In the genomic region with DNA sequence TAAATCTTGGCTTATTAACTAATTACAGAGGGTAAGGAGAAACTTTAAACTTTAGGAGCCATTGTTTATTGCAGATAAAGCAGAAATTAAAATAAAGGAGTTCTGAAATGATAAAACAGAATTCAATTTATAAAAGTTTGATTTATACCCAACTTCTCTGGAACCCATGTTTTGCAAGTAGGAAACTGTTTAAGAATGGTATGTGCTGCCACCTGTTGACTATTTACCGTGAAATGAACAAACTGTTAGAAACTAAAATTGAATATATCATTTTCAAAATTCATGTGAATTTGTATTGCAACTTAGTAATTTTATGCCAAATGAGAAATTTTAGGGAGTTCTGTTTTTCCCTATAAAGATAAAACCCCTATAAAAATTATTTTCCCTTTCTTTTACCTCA, we compare ENCODE assay signal across 13 cellular contexts. TPM values are rescaled to one million over a fixed set of nuclear protein-coding genes. Genes with fewer than 3 reads are reported as not detected.
DNase-seq lines count a peak whose midpoint lies in the region; ATAC-seq, FAIRE-seq and TF ChIP-seq lines count a peak whose summit lies in the region.
"Had no signal": no experiment of that assay in that cellular context is flagged by ENCODE, and none has a peak within 500 bp of the region (broad histone marks: within the 10 kb centered on the region; RNA-seq: fewer than 3 reads in every experiment).

No MANE protein-coding gene starts in this region.

- no peaks in the 10 kb centered on the region for H3K27me3 ChIP-seq in KMS-11 (ENCODE audit: insufficient read depth, low read depth)
- no peaks in the 10 kb centered on the region for H3K27me3 ChIP-seq in bronchial epithelial cell (ENCODE audit: control insufficient read depth, insufficient read depth, low read length)
- no peaks in the 10 kb centered on the region for H3K27me3 ChIP-seq in lower lobe of right lung (ENCODE audit: low read depth)

- H3K9me3 ChIP-seq in lower lobe of right lung: no peaks in the 10 kb centered on the region

- H3K79me2 ChIP-seq in KMS-11 (ENCODE audit: insufficient read depth, low read depth): no peaks in the 10 kb centered on the region

- no peak for ATAC-seq in lower lobe of right lung
- no peak for ATAC-seq in GM18873 (IDR thresholded peaks at IDR 0.05; ENCODE audit: low FRiP score, unreplicated experiment)
- no peak for ATAC-seq in HG03159 (IDR thresholded peaks at IDR 0.05; ENCODE audit: unreplicated experiment)
- ATAC-seq: effector memory CD8-positive, alpha-beta T cell had no signal

- no peak overlapping the region for H3K9ac ChIP-seq in KMS-11

- no peak for TF ChIP-seq POLR2A in GM12892 (IDR thresholded peaks at IDR 0.05; ENCODE audit: low read depth, low read length)

- intact Hi-C loops in lower lobe of right lung (cut with DNase I): no loop called here

- H3K36me3 ChIP-seq in KMS-11 (ENCODE audit: insufficient read depth) (no peaks in the 10 kb centered on the region), bronchial epithelial cell (ENCODE audit: control insufficient read depth, insufficient read depth, low read length) (no peaks in the 10 kb centered on the region), lower lobe of right lung (no peaks in the 10 kb centered on the region)

- no peaks in the 10 kb centered on the region for H4K20me1 ChIP-seq in KMS-11 (ENCODE audit: insufficient read depth)

- H2AFZ ChIP-seq in KMS-11 (ENCODE audit: low read depth): no peak overlapping the region

- H3K27ac ChIP-seq in KMS-11: no peak overlapping the region
- no peak overlapping the region for H3K27ac ChIP-seq in lower lobe of right lung

- DNase-seq in ELR (ENCODE audit: low read depth) (peak; percentile 14), bronchial epithelial cell (ENCODE audit: low read depth) (peak; percentile 16), lower lobe of right lung (no peak), GM12892 (ENCODE audit: insufficient read length) (no peak), NCI-H446 treated with DMSO at 0.1 percent for 48 hours (lab: John Stamatoyannopoulos, UW) (no peak)
- DNase-seq: activated gamma-delta T cell; effector memory CD8-positive, alpha-beta T cell; mesenchymal stem cell; NCI-H2107; T-helper 9 cell had no signal

- FAIRE-seq in bronchial epithelial cell (lab: Jason Lieb, UNC) (no peak), GM12892 (lab: Jason Lieb, UNC) (no peak)

- H3K4me2 ChIP-seq in KMS-11: no peak overlapping the region

- H3K4me3 ChIP-seq in KMS-11 (IDR thresholded peaks at IDR 0.05; ENCODE audit: insufficient read depth, low read depth, low read length): no peak overlapping the region
- no peak overlapping the region for H3K4me3 ChIP-seq in bronchial epithelial cell (ENCODE audit: low read depth, low read length)
- no peak overlapping the region for H3K4me3 ChIP-seq in lower lobe of right lung

- TF ChIP-seq CTCF in KMS-11 (conservative IDR thresholded peaks at IDR 0.05; ENCODE audit: low read depth, low read length): peak; percentile 48; the same call in 1 of the 2 replicates
- TF ChIP-seq CTCF in bronchial epithelial cell (IDR thresholded peaks at IDR 0.05; ENCODE audit: insufficient read depth, low read length, severe bottlenecking): no peak
- TF ChIP-seq CTCF in lower lobe of right lung (IDR thresholded peaks at IDR 0.05): peak; percentile 22

- H3K4me1 ChIP-seq in KMS-11 (ENCODE audit: low read depth, poor library complexity, severe bottlenecking) (no peaks in the 10 kb centered on the region), lower lobe of right lung (no peaks in the 10 kb centered on the region)

RNA-seq across cellular contexts. Expression of a gene that starts 11.0 kb away (rescaled TPM):
- 2.6 and 3.8 TPM in 2 replicates for total RNA-seq in bronchial epithelial cell
- total RNA-seq in lower lobe of right lung: 7.4 TPM
- polyA plus RNA-seq in GM12892 (2012; ENCODE audit: missing spikeins): 2.8 TPM

Comparison
In these comparisons a context has a peak if more than half of its experiments do, and no peak if none do; other contexts are left out.
1. DNase-seq: peak in ELR (single experiment) and bronchial epithelial cell (single experiment); none in lower lobe of right lung (single experiment), GM12892 (single experiment) and NCI-H446 treated with DMSO at 0.1 percent for 48 hours (single experiment).